ENCODE assay signal across 21 cellular contexts in the genomic region with DNA sequence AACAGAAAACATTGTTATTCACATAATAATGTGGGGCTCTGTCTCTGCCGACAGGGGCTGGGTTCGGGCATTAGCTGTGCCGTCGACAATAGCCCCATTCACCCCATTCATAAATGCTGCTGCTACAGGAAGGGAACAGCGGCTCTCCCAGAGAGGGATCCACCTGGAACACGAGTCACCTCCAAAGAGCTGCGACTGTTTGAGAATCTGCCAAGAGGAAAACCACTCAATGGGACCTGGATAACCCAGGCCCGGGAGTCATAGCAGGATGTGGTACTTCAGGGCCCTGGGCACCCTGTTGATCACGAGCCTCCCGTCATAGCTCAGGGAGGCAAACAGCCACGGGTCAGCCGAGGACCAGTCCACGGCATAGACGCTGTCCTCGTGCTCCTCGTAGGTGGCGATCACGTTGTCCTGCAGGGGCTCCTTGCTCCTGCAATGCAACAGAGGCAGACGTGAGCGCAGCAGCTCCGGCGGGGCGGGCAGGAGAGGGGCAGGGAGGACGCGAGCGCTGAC.
DNase-seq lines count a peak whose midpoint lies in the region; ATAC-seq, FAIRE-seq and TF ChIP-seq lines count a peak whose summit lies in the region.
"Had no signal": no experiment of that assay in that cellular context is flagged by ENCODE, and none has a peak within 500 bp of the region (broad histone marks: within the 10 kb centered on the region; RNA-seq: fewer than 3 reads in every experiment).

No MANE protein-coding gene starts in this region.

- in situ Hi-C loops in mammary epithelial cell (cut with MboI; ENCODE audit: low sequenced_read_pairs in 2 of 2) (no loop called here), SK-MEL-5 (cut with HindIII; ENCODE audit: low pct_unique_long_range_greater_than_20kb, low sequenced_read_pairs) (no loop called here)

- no peaks in the 10 kb centered on the region for H3K4me1 Mint-ChIP-seq in MCF 10A (ENCODE audit: insufficient read depth, unreplicated experiment)
- no peaks in the 10 kb centered on the region for H3K4me1 Mint-ChIP-seq in stimulated activated effector memory CD8-positive, alpha-beta T cell treated with anti-CD3 and anti-CD28 coated beads, Interleukin-12 subunit alpha, Interleukin-12 subunit beta, amount 100 ng/mL, for 72 hours
- H3K4me1 Mint-ChIP-seq: activated naive CD8-positive, alpha-beta T cell treated with anti-CD3 and anti-CD28 coated beads for 36 hours had no signal

- ATAC-seq in stimulated activated effector memory CD8-positive, alpha-beta T cell treated with anti-CD3 and anti-CD28 coated beads, Interleukin-12 subunit alpha, Interleukin-12 subunit beta, amount 100 ng/mL, for 72 hours, result no peak
- ATAC-seq in HG02798 (IDR thresholded peaks at IDR 0.05; ENCODE audit: poor library complexity, unreplicated experiment), result no peak
- ATAC-seq: sciatic nerve had no signal

- FAIRE-seq in kidney (lab: Jason Lieb, UNC), result no peak
- FAIRE-seq: A549 had no signal

- H3K36me3 Mint-ChIP-seq in MCF 10A (ENCODE audit: insufficient read depth, unreplicated experiment), result peaks cover 54% of the 10 kb centered on the region
- H3K36me3 Mint-ChIP-seq in stimulated activated effector memory CD8-positive, alpha-beta T cell treated with anti-CD3 and anti-CD28 coated beads, Interleukin-12 subunit alpha, Interleukin-12 subunit beta, amount 100 ng/mL, for 72 hours, result peaks cover 39% of the 10 kb centered on the region

- H3K27me3 Mint-ChIP-seq in MCF 10A (ENCODE audit: insufficient read depth, unreplicated experiment), result no peaks in the 10 kb centered on the region
- H3K27me3 Mint-ChIP-seq: activated naive CD8-positive, alpha-beta T cell treated with anti-CD3 and anti-CD28 coated beads for 36 hours; CD4-positive, alpha-beta memory T cell had no signal

- H3K9me3 ChIP-seq in mammary epithelial cell (replicated peaks; ENCODE audit: insufficient read depth, low read length), result no peaks in the 10 kb centered on the region
- no peaks in the 10 kb centered on the region for H3K9me3 ChIP-seq in kidney (ENCODE audit: control insufficient read depth in 1 of 2, low read length in 2 of 2)
- H3K9me3 ChIP-seq: A549, neutrophil, SK-N-SH, tibial artery had no signal

- no peak overlapping the region for H2AFZ ChIP-seq in mammary epithelial cell (ENCODE audit: low read depth, low read length)

- H3K4me3 ChIP-seq in mammary epithelial cell (replicated peaks in 1 of 3; ENCODE audit: insufficient read depth in 1 of 3, low read depth in 2 of 3, low read length in 3 of 3) (no peak overlapping the region), kidney (ENCODE audit: low read length in 2 of 2) (no peak overlapping the region)
- H3K4me3 ChIP-seq: A549, lung, tibial artery had no signal

- dilution Hi-C loops in mammary epithelial cell (cut with HindIII; ENCODE audit: low sequenced_read_pairs), result no loop called here

- no peak overlapping the region for H3K27ac Mint-ChIP-seq in MCF 10A (ENCODE audit: low read depth, unreplicated experiment)
- no peak overlapping the region for H3K27ac Mint-ChIP-seq in stimulated activated effector memory CD8-positive, alpha-beta T cell treated with anti-CD3 and anti-CD28 coated beads, Interleukin-12 subunit alpha, Interleukin-12 subunit beta, amount 100 ng/mL, for 72 hours
- H3K27ac Mint-ChIP-seq: activated naive CD8-positive, alpha-beta T cell treated with anti-CD3 and anti-CD28 coated beads for 36 hours had no signal

- H3K79me2 ChIP-seq in mammary epithelial cell (ENCODE audit: insufficient read depth, low read length), result no peaks in the 10 kb centered on the region

- no peak for TF ChIP-seq CTCF in mammary epithelial cell (conservative IDR thresholded peaks at IDR 0.05 in 1 of 2, IDR thresholded peaks at IDR 0.05 in 1 of 2; ENCODE audit: extremely low read depth in 1 of 2, insufficient read depth in 1 of 2, low read depth in 1 of 2, low read length in 2 of 2)
- no peak for TF ChIP-seq CTCF in MCF 10A (IDR thresholded peaks at IDR 0.05; ENCODE audit: unreplicated experiment)
- no peak for TF ChIP-seq CTCF in kidney (IDR thresholded peaks at IDR 0.05; ENCODE audit: borderline replicate concordance, extremely low read depth, insufficient read depth)

- WGBS in mammary epithelial cell (ENCODE audit: low coverage, missing lambda C conversion rate), result 81% methylated on average over 22 of the region's 26 CpGs

- H3K27ac ChIP-seq in mammary epithelial cell (ENCODE audit: insufficient read depth, low read depth, low read length) (no peak overlapping the region), kidney (ENCODE audit: low read depth in 2 of 2, low read length in 2 of 2) (no peak overlapping the region)
- H3K27ac ChIP-seq: A549, neutrophil, tibial artery had no signal

- H3K9me3 Mint-ChIP-seq in MCF 10A (ENCODE audit: unreplicated experiment), result no peaks in the 10 kb centered on the region
- H3K9me3 Mint-ChIP-seq in stimulated activated effector memory CD8-positive, alpha-beta T cell treated with anti-CD3 and anti-CD28 coated beads, Interleukin-12 subunit alpha, Interleukin-12 subunit beta, amount 100 ng/mL, for 72 hours, result no peaks in the 10 kb centered on the region
- H3K9me3 Mint-ChIP-seq: activated naive CD8-positive, alpha-beta T cell treated with anti-CD3 and anti-CD28 coated beads for 36 hours had no signal

- DNase-seq in mammary epithelial cell (peak; percentile 21), MCF 10A (ENCODE audit: unreplicated experiment) (no peak), SK-MEL-5 (ENCODE audit: low read depth, low spot score) (peak; percentile 19), kidney (peak; percentile 67), superior temporal gyrus (ENCODE audit: extremely low spot score) (peak; percentile 71)
- no peak for DNase-seq in stimulated activated effector memory CD8-positive, alpha-beta T cell treated with anti-CD3 and anti-CD28 coated beads, Interleukin-12 subunit alpha, Interleukin-12 subunit beta, amount 100 ng/mL, for 72 hours (ENCODE audit: low spot score in 2 of 2)
- DNase-seq in stimulated activated CD4-positive, alpha-beta T cell treated with anti-CD3 and anti-CD28 coated beads, Interleukin-4, amount 100 ng/mL, for 1 hour, result no peak
- DNase-seq: activated CD4-positive, alpha-beta T cell treated with anti-CD3 and anti-CD28 coated beads, Interleukin-2, amount 50 U/mL, for 4 hours; activated naive CD8-positive, alpha-beta T cell treated with anti-CD3 and anti-CD28 coated beads for 36 hours; activated T-cell treated with anti-CD3 and anti-CD28 coated beads, Interleukin-2, amount 50 U/mL, for 1 hour; CD4-positive, alpha-beta memory T cell; effector memory CD4-positive, alpha-beta T cell; NCI-H1417; NCI-H446; SK-N-SH; tibial artery had no signal

- H3K4me3 Mint-ChIP-seq in MCF 10A (ENCODE audit: unreplicated experiment), result no peak overlapping the region
- H3K4me3 Mint-ChIP-seq in stimulated activated effector memory CD8-positive, alpha-beta T cell treated with anti-CD3 and anti-CD28 coated beads, Interleukin-12 subunit alpha, Interleukin-12 subunit beta, amount 100 ng/mL, for 72 hours, result no peak overlapping the region
- H3K4me3 Mint-ChIP-seq: activated naive CD8-positive, alpha-beta T cell treated with anti-CD3 and anti-CD28 coated beads for 36 hours; CD4-positive, alpha-beta memory T cell had no signal

- H3K4me1 ChIP-seq in mammary epithelial cell (ENCODE audit: insufficient read depth, low read length), result no peaks in the 10 kb centered on the region
- H3K4me1 ChIP-seq in kidney (ENCODE audit: control insufficient read depth in 1 of 2, insufficient read depth in 1 of 2, low read depth in 1 of 2, low read length in 2 of 2), result no peaks in the 10 kb centered on the region
- H3K4me1 ChIP-seq: A549, tibial artery had no signal

- intact Hi-C loops in mammary epithelial cell (cut with micrococcal nuclease), result no loop called here
- intact Hi-C loops in MCF 10A (cut with micrococcal nuclease), result no loop called here
- intact Hi-C loops in kidney (cut with DNase I), result no loop called here

- BruUV-seq in mammary epithelial cell (replicated peaks; lab: Mats Ljungman, UMichigan) (no TSS peak), MCF 10A (replicated peaks; lab: Mats Ljungman, UMichigan) (no TSS peak)

- POLR2A ChIA-PET in MCF 10A (lab: Yijun Ruan, JAX), result no interaction called here

- CTCF ChIA-PET in mammary epithelial cell (lab: Charles Lee; ENCODE audit: low non-redundant PET), result no interaction called here
- CTCF ChIA-PET in MCF 10A (lab: Yijun Ruan, JAX), result no interaction called here

- H3K36me3 ChIP-seq in mammary epithelial cell (ENCODE audit: insufficient read depth, low read length), result no peaks in the 10 kb centered on the region
- H3K36me3 ChIP-seq in kidney (ENCODE audit: control insufficient read depth in 1 of 2, insufficient read depth in 2 of 2, low read length in 2 of 2), result peaks cover 2 to 29% of the 10 kb centered on the region in 2 donors

- no peak overlapping the region for H3K9ac ChIP-seq in mammary epithelial cell (ENCODE audit: insufficient read depth, low read length)
- H3K9ac ChIP-seq in kidney (ENCODE audit: low read length in 2 of 2), result no peak overlapping the region
- H3K9ac ChIP-seq: SK-N-SH had no signal

- H3K27me3 ChIP-seq in mammary epithelial cell (ENCODE audit: insufficient read depth, low read length), result no peaks in the 10 kb centered on the region
- H3K27me3 ChIP-seq: neutrophil, tibial artery had no signal

- no peaks in the 10 kb centered on the region for H4K20me1 ChIP-seq in mammary epithelial cell (ENCODE audit: insufficient read depth, low read length)

- no peak overlapping the region for H3K4me2 ChIP-seq in mammary epithelial cell (ENCODE audit: insufficient read depth, low read depth, low read length)
- H3K4me2 ChIP-seq: A549, SK-N-SH had no signal

Comparison
In these comparisons a context has a peak if more than half of its experiments do, and no peak if none do; other contexts are left out.
1. DNase-seq: peak in mammary epithelial cell (single experiment), SK-MEL-5 (single experiment), kidney (single experiment) and superior temporal gyrus (single experiment); none in MCF 10A (single experiment), stimulated activated effector memory CD8-positive, alpha-beta T cell treated with anti-CD3 and anti-CD28 coated beads, Interleukin-12 subunit alpha, Interleukin-12 subunit beta, amount 100 ng/mL, for 72 hours (0 of 2) and stimulated activated CD4-positive, alpha-beta T cell treated with anti-CD3 and anti-CD28 coated beads, Interleukin-4, amount 100 ng/mL, for 1 hour (single experiment).